In the genomic region with DNA sequence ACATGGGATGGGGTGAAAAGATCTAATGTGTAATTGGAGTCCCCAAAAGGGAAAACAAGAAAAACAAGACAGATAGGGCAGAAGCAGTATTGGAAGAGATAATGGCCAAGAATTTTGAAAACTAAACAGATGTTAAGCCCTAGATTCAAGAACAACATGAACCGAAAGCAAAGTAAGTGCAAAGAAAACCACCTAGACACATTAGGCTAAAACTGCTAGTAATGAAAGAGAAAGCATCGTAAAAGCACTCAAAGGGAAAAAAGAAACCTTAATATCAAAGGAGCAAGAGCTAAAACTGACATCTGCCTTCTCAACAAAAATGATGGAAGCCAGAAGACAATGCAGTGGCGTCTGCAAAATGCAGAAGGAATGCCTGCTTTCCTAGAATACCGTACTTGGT, we compare ENCODE assay signal across 7 cellular contexts.
DNase-seq lines count a peak whose midpoint lies in the region; ATAC-seq, FAIRE-seq and TF ChIP-seq lines count a peak whose summit lies in the region.
"Not testable (repeated sequence)": the region's sequence is repeated elsewhere in the genome, so short reads cannot be mapped to it uniquely, and the experiment has no call there.

No MANE protein-coding gene starts in this region.

- SMC1A ChIA-PET in GM12878 (lab: Charles Lee; ENCODE audit: uncharacterized antibody, unreplicated experiment) = not testable (repeated sequence)

- intact Hi-C loops in CD4-positive, alpha-beta memory T cell (cut with micrococcal nuclease) = loop anchor here (5.0 kb wide), 1 partner anchor 144 kb away; the partner anchor contains the start of genes TTC19 and ZSWIM7
- intact Hi-C loops in GM12878 (cut with micrococcal nuclease; ENCODE audit: unreplicated experiment) = not testable (repeated sequence)

- H3K79me2 ChIP-seq in GM12878 (ENCODE audit: control insufficient read depth, insufficient read depth, low read length) = not testable (repeated sequence)

- not testable (repeated sequence) for H2AFZ ChIP-seq in GM12878 (ENCODE audit: control insufficient read depth, low read depth, low read length)

- not testable (repeated sequence) for H4K20me1 ChIP-seq in GM12878 (ENCODE audit: control insufficient read depth, insufficient read depth)

- ATAC-seq in GM18868 (IDR thresholded peaks at IDR 0.05; ENCODE audit: unreplicated experiment) = peak; percentile 64
- peak; percentile 46 for ATAC-seq in GM21367 (IDR thresholded peaks at IDR 0.05; ENCODE audit: unreplicated experiment)
- ATAC-seq in GM21723 (IDR thresholded peaks at IDR 0.05; ENCODE audit: unreplicated experiment) = peak; percentile 73
- ATAC-seq in HG02885 (IDR thresholded peaks at IDR 0.05; ENCODE audit: poor library complexity, unreplicated experiment) = peak; percentile 51
- ATAC-seq in activated CD4-positive, CD25-positive, alpha-beta regulatory T cell treated with anti-CD3 and anti-CD28 coated beads, Interleukin-2, amount 50 U/mL, for 24 hours = peak; percentile 46 to 58
- peak; percentile 71 for ATAC-seq in GM12878

- RAD21 ChIA-PET in GM12878 (lab: Charles Lee; ENCODE audit: unreplicated experiment) = not testable (repeated sequence)

- BruUV-seq in GM12878 (replicated peaks; lab: Mats Ljungman, UMichigan) = not testable (repeated sequence)

- not testable (repeated sequence) for H3K27me3 Mint-ChIP-seq in CD4-positive, alpha-beta memory T cell

- TF ChIP-seq RAD21 in GM12878 (IDR thresholded peaks at IDR 0.05; ENCODE audit: insufficient read depth, low read depth, low read length) = not testable (repeated sequence)

- H3K36me3 ChIP-seq in CD4-positive, alpha-beta memory T cell (ENCODE audit: insufficient read depth, low read length); GM12878 (ENCODE audit: control insufficient read depth in 2 of 2, insufficient read depth in 2 of 2, low read length in 1 of 2): not testable (repeated sequence)

- not testable (repeated sequence) for H3K27ac ChIP-seq in CD4-positive, alpha-beta memory T cell (ENCODE audit: low read depth, low read length); GM12878 (ENCODE audit: control insufficient read depth, insufficient read depth)

- POLR2A ChIA-PET in CD4-positive, alpha-beta memory T cell (lab: Charles Lee; ENCODE audit: partially characterized antibody); GM12878 (lab: Charles Lee): not testable (repeated sequence)

- in situ Hi-C loops in GM12878 (cut with MboI) = not testable (repeated sequence)

- peak overlapping the region in 1 of 7 donors; percentile 9 for H3K27ac Mint-ChIP-seq in CD4-positive, alpha-beta memory T cell

- not testable (repeated sequence) for H3K36me3 Mint-ChIP-seq in CD4-positive, alpha-beta memory T cell

- TF ChIP-seq CTCF in GM12878 (IDR thresholded peaks at IDR 0.05 in 2 of 3, conservative IDR thresholded peaks at IDR 0.05 in 1 of 3; ENCODE audit: control insufficient read depth in 2 of 3, extremely low read depth in 1 of 3, insufficient read depth in 1 of 3, low read depth in 3 of 3, low read length in 3 of 3) = not testable (repeated sequence)

- H3K9me3 ChIP-seq in CD4-positive, alpha-beta memory T cell (ENCODE audit: control insufficient read depth in 1 of 2, low read length in 2 of 2); GM12878 (replicated peaks; ENCODE audit: control insufficient read depth, insufficient read depth, low read length): not testable (repeated sequence)

- not testable (repeated sequence) for H3K4me3 ChIP-seq in CD4-positive, alpha-beta memory T cell (ENCODE audit: low read length in 2 of 2); GM12878

- not testable (repeated sequence) for H3K27me3 ChIP-seq in CD4-positive, alpha-beta memory T cell (ENCODE audit: insufficient read depth, low read length); GM12878 (replicated peaks in 1 of 2; ENCODE audit: control insufficient read depth in 2 of 2, insufficient read depth in 2 of 2, low read length in 1 of 2)

- H3K4me1 ChIP-seq in CD4-positive, alpha-beta memory T cell (ENCODE audit: insufficient read depth, low read length); GM12878 (ENCODE audit: control insufficient read depth, insufficient read depth, low read length): not testable (repeated sequence)

- peak; percentile 99 for FAIRE-seq in GM12878 (lab: Jason Lieb, UNC)

- not testable (repeated sequence) for H3K9ac ChIP-seq in GM12878 (ENCODE audit: control insufficient read depth, insufficient read depth, low read length)

- WGBS in GM12878 (ENCODE audit: insufficient coverage, insufficient replicate concordance, low lambda C conversion rate, missing lambda C conversion rate) = no CpG with 5 or more reads among the region's 4 CpGs

- not testable (repeated sequence) for TF ChIP-seq EP300 in GM12878 (IDR thresholded peaks at IDR 0.05; ENCODE audit: borderline replicate concordance in 1 of 2, control insufficient read depth in 1 of 2, low read depth in 2 of 2, low read length in 2 of 2)

- not testable (repeated sequence) for DNase-seq in CD4-positive, alpha-beta memory T cell; GM12878 (ENCODE audit: low read depth, low spot score)

- not testable (repeated sequence) for TF ChIP-seq POLR2A in GM12878 (IDR thresholded peaks at IDR 0.05; ENCODE audit: low read depth, low read length)

- peak overlapping the region in 6 of 8 donors; percentile 6 to 63 (median 40) for H3K4me3 Mint-ChIP-seq in CD4-positive, alpha-beta memory T cell

- not testable (repeated sequence) for H3K4me2 ChIP-seq in GM12878 (ENCODE audit: control insufficient read depth, insufficient read depth)

- H3K4me1 Mint-ChIP-seq in CD4-positive, alpha-beta memory T cell = not testable (repeated sequence)

- CTCF ChIA-PET in CD4-positive, alpha-beta memory T cell (lab: Charles Lee; ENCODE audit: partially characterized antibody); GM12878 (lab: Yijun Ruan, JAX): not testable (repeated sequence)

- not testable (repeated sequence) for H3K9me3 Mint-ChIP-seq in CD4-positive, alpha-beta memory T cell
